ENCODE assay signal across 14 cellular contexts in genomic region chr17:21001813-21002221, GRCh38. TPM values are rescaled to one million over a fixed set of nuclear protein-coding genes. Genes with fewer than 3 reads are reported as not detected.
DNase-seq lines count a peak whose midpoint lies in the region; ATAC-seq and TF ChIP-seq lines count a peak whose summit lies in the region.
"Had no signal": no experiment of that assay in that cellular context is flagged by ENCODE, and none has a peak within 500 bp of the region (broad histone marks: within the 10 kb centered on the region; RNA-seq: fewer than 3 reads in every experiment).

No MANE protein-coding gene starts in this region.

- no peak for TF ChIP-seq POLR2A in upper lobe of left lung (IDR thresholded peaks at IDR 0.05)

- TF ChIP-seq EP300 in upper lobe of left lung (IDR thresholded peaks at IDR 0.05) = no peak

- H3K4me3 Mint-ChIP-seq in nephron = no peak overlapping the region

- 63 to 70% methylated on average over 12 of the region's 12 CpGs for WGBS in upper lobe of left lung, 2 donors

- peaks cover 16 to 22% (median 18%) of the 10 kb centered on the region in 4 donors for H3K4me1 ChIP-seq in upper lobe of left lung
- H3K4me1 ChIP-seq: body of pancreas had no signal

- H3K27ac ChIP-seq in C4-2B (peak overlapping the region; percentile 64), cingulate gyrus (ENCODE audit: low read depth, low read length) (peak overlapping the region; percentile 62), upper lobe of left lung (peak overlapping the region in 2 of 4 donors; percentile 11 to 49)
- H3K27ac ChIP-seq: body of pancreas, vagina had no signal

- DNase-seq in LNCaP clone FGC (ENCODE audit: low read depth) (no peak), ecto neural progenitor cell (ENCODE audit: low spot score) (no peak), upper lobe of left lung (no peak), KBM-7 (no peak), ACHN (no peak)
- DNase-seq: activated CD4-positive, alpha-beta T cell treated with anti-CD3 and anti-CD28 coated beads for 1 hour; Calu3; NCI-H1436 treated with DMSO at 0.1 percent for 48 hours had no signal

- ATAC-seq in upper lobe of left lung (ENCODE audit: low FRiP score in 2 of 2) = no peak
- ATAC-seq: body of pancreas had no signal

- peaks cover 74% of the 10 kb centered on the region for H3K36me3 Mint-ChIP-seq in nephron (ENCODE audit: low read depth)

- no peaks in the 10 kb centered on the region for H3K27me3 Mint-ChIP-seq in nephron (ENCODE audit: low read depth)

- H3K36me3 ChIP-seq in upper lobe of left lung = peaks cover 48 to 76% (median 67%) of the 10 kb centered on the region in 4 donors

- peak overlapping the region; percentile 67 to 82 (median 79) for H3K27ac Mint-ChIP-seq in nephron

- no peak for TF ChIP-seq CTCF in C4-2B (conservative IDR thresholded peaks at IDR 0.05)
- 0 out of 2 replicates have a peak, but pooled peaks have one; percentile 2 for TF ChIP-seq CTCF in LNCaP clone FGC (IDR thresholded peaks at IDR 0.05; ENCODE audit: control insufficient read depth, extremely low read depth, insufficient read depth)
- TF ChIP-seq CTCF in nephron (IDR thresholded peaks at IDR 0.05; ENCODE audit: unreplicated experiment in 3 of 3) = no peak
- TF ChIP-seq CTCF in upper lobe of left lung (IDR thresholded peaks at IDR 0.05) = no peak

- in situ Hi-C loops in KBM-7 (cut with MboI; ENCODE audit: low pct_unique_long_range_greater_than_20kb, low sequenced_read_pairs) (no loop called here), ACHN (cut with HindIII; ENCODE audit: low pct_ligation_motif_present, low pct_unique_long_range_greater_than_20kb, low sequenced_read_pairs) (no loop called here)

- H3K4me1 Mint-ChIP-seq in nephron = peaks cover 34% of the 10 kb centered on the region

- H3K4me3 ChIP-seq in LNCaP clone FGC (ENCODE audit: low read depth, low read length) = no peak overlapping the region
- no peak overlapping the region for H3K4me3 ChIP-seq in upper lobe of left lung
- H3K4me3 ChIP-seq: body of pancreas, lung, vagina had no signal

- no peaks in the 10 kb centered on the region for H3K9me3 ChIP-seq in upper lobe of left lung
- H3K9me3 ChIP-seq: body of pancreas, vagina had no signal

- H3K27me3 ChIP-seq in upper lobe of left lung = no peaks in the 10 kb centered on the region
- H3K27me3 ChIP-seq: body of pancreas, vagina had no signal

- no peaks in the 10 kb centered on the region for H3K9me3 Mint-ChIP-seq in nephron

RNA-seq across cellular contexts. Expression of gene USP22, which starts 41.0 kb away (rescaled TPM):
- total RNA-seq in upper lobe of left lung = 100 to 1,000 TPM; 134 to 302 (median 177) TPM
